Comparison of ENCODE assay signal across 8 cellular contexts in genomic region chr2:131673400-131674173, GRCh38.
DNase-seq lines count a peak whose midpoint lies in the region; ATAC-seq, FAIRE-seq and TF ChIP-seq lines count a peak whose summit lies in the region.

No MANE protein-coding gene starts in this region.

- no peaks in the 10 kb centered on the region for H3K9me3 ChIP-seq in thoracic aorta

- H3K27me3 ChIP-seq in thoracic aorta (replicated peaks; ENCODE audit: insufficient read depth), result no peaks in the 10 kb centered on the region

- H3K4me3 ChIP-seq in thoracic aorta, result peak overlapping the region; percentile 70

- H3K36me3 ChIP-seq in thoracic aorta, result no peaks in the 10 kb centered on the region

- ATAC-seq in GM21381 (IDR thresholded peaks at IDR 0.05; ENCODE audit: unreplicated experiment), result peak; percentile 94
- ATAC-seq in thoracic aorta (ENCODE audit: insufficient number of reproducible peaks, low FRiP score, low read depth), result peak; percentile 73

- H3K4me1 ChIP-seq in thoracic aorta (ENCODE audit: control insufficient read depth in 1 of 2, low read depth in 2 of 2), result peaks cover 10 to 25% of the 10 kb centered on the region in 2 donors

- DNase-seq in DMS 273 treated with DMSO at 0.1 percent for 48 hours (lab: John Stamatoyannopoulos, UW) (peak; percentile 35), HT-29 (ENCODE audit: low spot score) (peak; percentile 83), RCC 7860 (ENCODE audit: low spot score) (peak; percentile 62), activated gamma-delta T cell treated with Interleukin-2 at 50 U/mL for 16 hours (peak; percentile 57), frontal cortex (ENCODE audit: low spot score in 2 of 2) (peak; percentile 48 to 70), occipital lobe (lab: John Stamatoyannopoulos, UW) (peak; percentile 71), thoracic aorta (ENCODE audit: low spot score) (no peak)

- FAIRE-seq in RCC 7860 (lab: Jason Lieb, UNC), result no peak
- no peak for FAIRE-seq in frontal cortex (lab: Jason Lieb, UNC)

- no peak overlapping the region for H3K27ac ChIP-seq in thoracic aorta

- peak; percentile 94 for TF ChIP-seq CTCF in thoracic aorta (IDR thresholded peaks at IDR 0.05)
